In the genomic region with DNA sequence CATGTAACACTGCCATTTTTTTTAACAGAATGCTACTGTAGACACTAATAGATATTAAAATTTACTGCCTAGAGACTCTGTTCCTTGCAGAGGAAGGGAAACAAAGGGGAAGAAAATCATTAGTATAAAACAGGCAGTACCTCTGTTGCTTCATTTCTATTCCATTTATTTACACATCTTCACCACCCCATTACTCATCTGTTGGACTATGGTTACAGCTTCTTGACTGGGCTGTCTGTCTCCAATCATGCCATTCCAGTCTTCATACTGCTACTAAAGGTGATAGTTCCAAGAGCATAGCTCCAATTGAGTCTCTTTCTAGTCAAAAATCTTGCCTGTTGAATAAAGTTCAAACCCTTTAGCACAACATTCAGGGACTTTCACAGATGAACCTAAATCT, we compare ENCODE assay signal across 23 cellular contexts. TPM values are rescaled to one million over a fixed set of nuclear protein-coding genes. Genes with fewer than 3 reads are reported as not detected.
"Had no signal": no experiment of that assay in that cellular context is flagged by ENCODE, and none has a peak within 500 bp of the region (broad histone marks: within the 10 kb centered on the region; RNA-seq: fewer than 3 reads in every experiment).

No MANE protein-coding gene starts in this region.

- H3K9me3 ChIP-seq: heart right ventricle, lower lobe of right lung, mucosa of descending colon, upper lobe of right lung had no signal

- H3K27me3 ChIP-seq: dorsolateral prefrontal cortex, heart right ventricle, upper lobe of right lung had no signal

- H3K4me1 ChIP-seq: heart right ventricle, lower lobe of right lung, upper lobe of right lung had no signal

- H3K4me3 ChIP-seq: dorsolateral prefrontal cortex, heart right ventricle, lower lobe of right lung, mucosa of descending colon, smooth muscle cell, upper lobe of right lung had no signal

- H3K4me2 ChIP-seq: smooth muscle cell had no signal

- FAIRE-seq: colon had no signal

- DNase-seq: activated CD4-positive, alpha-beta T cell treated with anti-CD3 and anti-CD28 coated beads for 1 hour; activated gamma-delta T cell treated with Interleukin-2 at 50 U/mL for 16 hours; activated T-cell treated with anti-CD3 and anti-CD28 coated beads, Interleukin-2, amount 50 U/mL, for 1 hour; aorta; dorsolateral prefrontal cortex; effector memory CD8-positive, alpha-beta T cell; heart right ventricle; lower lobe of right lung; mesendoderm; mucosa of descending colon; nucleus accumbens; stimulated activated CD4-positive, alpha-beta T cell treated with anti-CD3 and anti-CD28 coated beads, Interleukin-15, amount 100 ng/mL, for 24 hours; stimulated activated CD8-positive, alpha-beta memory T cell treated with anti-CD3 and anti-CD28 coated beads, Interleukin-4, amount 100 ng/mL, for 48 hours; stimulated activated naive CD4-positive, alpha-beta T cell; T-helper 1 cell; upper lobe of right lung had no signal

- H3K27ac ChIP-seq: dorsolateral prefrontal cortex, heart right ventricle, lower lobe of right lung, upper lobe of right lung had no signal

- ATAC-seq: effector memory CD8-positive, alpha-beta T cell; heart right ventricle; left lobe of liver; lower lobe of right lung; mucosa of descending colon; sciatic nerve; upper lobe of right lung had no signal

RNA-seq across cellular contexts. Expression of a gene that starts 22.2 kb away (rescaled TPM):
- total RNA-seq: aorta, fibroblast of villous mesenchyme, heart right ventricle, kidney epithelial cell, left lobe of liver, mucosa of descending colon, sciatic nerve, smooth muscle cell had no signal
- polyA plus RNA-seq: aorta, heart right ventricle, neural cell, smooth muscle cell had no signal

RNA-seq across cellular contexts. Expression of a gene that starts 44.1 kb away (rescaled TPM):
- total RNA-seq: fibroblast of villous mesenchyme had no signal
